17 cellular contexts compared by ENCODE assay signal in the genomic region with DNA sequence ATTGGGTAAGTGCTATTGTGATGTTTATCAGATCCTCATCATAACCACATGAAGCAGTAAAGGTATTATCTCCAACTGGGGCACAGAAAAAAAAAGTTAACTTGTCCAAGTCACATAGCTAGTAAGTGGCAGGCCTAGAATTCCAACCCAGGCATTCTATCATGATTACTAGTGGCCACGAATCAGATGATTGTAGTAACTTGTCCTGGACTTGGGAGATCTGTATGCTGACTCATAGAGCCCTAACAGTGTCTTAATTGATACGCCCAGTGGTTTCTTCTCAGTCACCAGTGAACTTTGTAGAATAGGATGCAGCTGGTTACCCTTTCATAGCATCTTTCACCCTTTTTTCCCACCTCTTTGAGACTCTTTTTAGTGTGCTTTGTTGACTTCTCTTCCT.
DNase-seq lines count a peak whose midpoint lies in the region; ATAC-seq lines count a peak whose summit lies in the region.
"Had no signal": no experiment of that assay in that cellular context is flagged by ENCODE, and none has a peak within 500 bp of the region (broad histone marks: within the 10 kb centered on the region; RNA-seq: fewer than 3 reads in every experiment).

No MANE protein-coding gene starts in this region.

- H2AK5ac ChIP-seq in mesendoderm (ENCODE audit: low read length), result no peak overlapping the region

- WGBS in mesendoderm (ENCODE audit: extremely low coverage, insufficient coverage, low lambda C conversion rate), result no CpG with 5 or more reads among the region's 2 CpGs

- no peak overlapping the region for H3K27ac ChIP-seq in mesendoderm (ENCODE audit: low read depth, low read length)
- H3K27ac ChIP-seq: dorsolateral prefrontal cortex, heart left ventricle, left ventricle myocardium inferior, SJSA1 had no signal

- H3K9ac ChIP-seq in mesendoderm (ENCODE audit: low read length), result no peak overlapping the region

- H3K23ac ChIP-seq in mesendoderm (ENCODE audit: low read length), result no peak overlapping the region

- no peak overlapping the region for H3K18ac ChIP-seq in mesendoderm (ENCODE audit: low read length)

- DNase-seq in GM04504 (ENCODE audit: low read depth) (peak; percentile 23), RKO (ENCODE audit: low spot score) (peak; percentile 10), renal cortical epithelial cell (ENCODE audit: low read depth) (peak; percentile 93), mesendoderm (no peak), cerebellum (ENCODE audit: low spot score) (no peak), 8988T (no peak), dermis blood vessel endothelial cell (no peak)
- DNase-seq: activated CD8-positive, alpha-beta memory T cell treated with anti-CD3 and anti-CD28 coated beads, Interleukin-2, amount 50 U/mL, for 4 hours; CD8-positive, alpha-beta T cell; dorsolateral prefrontal cortex; heart left ventricle; left ventricle myocardium inferior; NCI-H1694; NCI-H748 treated with DMSO at 0.1 percent for 48 hours had no signal

- no peak overlapping the region for H3K56ac ChIP-seq in mesendoderm (ENCODE audit: low read length)

- no peaks in the 10 kb centered on the region for H3K4me1 ChIP-seq in mesendoderm (ENCODE audit: control insufficient read depth, low read depth, low read length)
- H3K4me1 ChIP-seq: SJSA1 had no signal

- no peak overlapping the region for H4K5ac ChIP-seq in mesendoderm (ENCODE audit: low read length)

- no peak overlapping the region for H3K4me3 ChIP-seq in mesendoderm (ENCODE audit: low read length)
- H3K4me3 ChIP-seq: dorsolateral prefrontal cortex, heart left ventricle, left ventricle myocardium inferior, SJSA1 had no signal

- H3K27me3 ChIP-seq in mesendoderm (ENCODE audit: insufficient read depth, low read length, poor library complexity), result no peaks in the 10 kb centered on the region
- H3K27me3 ChIP-seq: dorsolateral prefrontal cortex, heart left ventricle, SJSA1 had no signal

- ATAC-seq in esophagus mucosa, result peak; percentile 80
- ATAC-seq: CD8-positive, alpha-beta T cell; heart left ventricle; sciatic nerve had no signal

- H2BK5ac ChIP-seq in mesendoderm (ENCODE audit: low read length), result no peak overlapping the region

- H2BK120ac ChIP-seq in mesendoderm (ENCODE audit: low read depth, low read length), result no peak overlapping the region

- no peaks in the 10 kb centered on the region for H3K36me3 ChIP-seq in mesendoderm (ENCODE audit: control insufficient read depth, insufficient read depth, low read length)
- H3K36me3 ChIP-seq: heart left ventricle, left ventricle myocardium inferior, SJSA1 had no signal

- H3K4ac ChIP-seq in mesendoderm (ENCODE audit: low read depth, low read length), result no peak overlapping the region

- no peaks in the 10 kb centered on the region for H3K79me1 ChIP-seq in mesendoderm (ENCODE audit: low read length)

- H4K8ac ChIP-seq in mesendoderm (ENCODE audit: low read depth, low read length), result no peak overlapping the region

- no peak overlapping the region for H2BK15ac ChIP-seq in mesendoderm (replicated peaks; ENCODE audit: low read depth)

- H3K79me2 ChIP-seq in mesendoderm (ENCODE audit: control insufficient read depth, insufficient read depth, low read length), result no peaks in the 10 kb centered on the region

- no peak overlapping the region for H3K4me2 ChIP-seq in mesendoderm (ENCODE audit: low read length)

Comparison
In these comparisons a context has a peak if more than half of its experiments do, and no peak if none do; other contexts are left out.
1. DNase-seq: peak in GM04504 (single experiment), RKO (single experiment) and renal cortical epithelial cell (single experiment); none in mesendoderm (single experiment), cerebellum (single experiment), 8988T (single experiment) and dermis blood vessel endothelial cell (single experiment).